ENCODE assay signal across 8 cellular contexts in the genomic region with DNA sequence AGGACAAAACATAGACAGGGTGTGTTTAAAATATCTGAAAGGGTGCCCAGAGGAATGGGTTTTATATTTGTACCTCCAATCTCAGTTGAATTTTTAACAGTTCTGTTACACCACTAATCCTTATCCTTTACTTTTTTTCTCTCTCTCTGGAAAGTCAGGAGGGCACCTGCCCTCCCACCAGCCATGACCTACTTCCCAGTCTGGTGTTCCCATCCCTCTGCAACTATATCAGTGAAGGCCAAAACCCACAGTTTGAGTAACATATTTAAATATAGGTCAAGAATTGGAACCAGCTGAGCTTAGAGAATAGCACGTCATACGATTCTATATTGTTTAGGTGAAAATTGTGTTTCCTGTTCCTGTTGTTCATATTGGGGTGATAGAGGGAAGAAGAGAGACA.
"Had no signal": no experiment of that assay in that cellular context is flagged by ENCODE, and none has a peak within 500 bp of the region (broad histone marks: within the 10 kb centered on the region; RNA-seq: fewer than 3 reads in every experiment).

No MANE protein-coding gene starts in this region.

- ATAC-seq: HCT116, K562 had no signal

- H3K9me3 ChIP-seq: HAP-1 had no signal

- H2AFZ ChIP-seq: GM23248 had no signal

- H3K27ac Mint-ChIP-seq: HFFc6 had no signal

- H3K4me1 ChIP-seq: HAP-1 had no signal

- H3K4me3 Mint-ChIP-seq: HFFc6 had no signal

- DNase-seq: GM23248, GOT3, H7, HFFc6, IMR-90 had no signal

- H3K4me3 ChIP-seq: GM23248, HAP-1, K562 had no signal

- H3K9ac ChIP-seq: GM23248 had no signal

- H3K27ac ChIP-seq: GM23248 had no signal

- H3K36me3 ChIP-seq: HAP-1 had no signal
